In the genomic region with DNA sequence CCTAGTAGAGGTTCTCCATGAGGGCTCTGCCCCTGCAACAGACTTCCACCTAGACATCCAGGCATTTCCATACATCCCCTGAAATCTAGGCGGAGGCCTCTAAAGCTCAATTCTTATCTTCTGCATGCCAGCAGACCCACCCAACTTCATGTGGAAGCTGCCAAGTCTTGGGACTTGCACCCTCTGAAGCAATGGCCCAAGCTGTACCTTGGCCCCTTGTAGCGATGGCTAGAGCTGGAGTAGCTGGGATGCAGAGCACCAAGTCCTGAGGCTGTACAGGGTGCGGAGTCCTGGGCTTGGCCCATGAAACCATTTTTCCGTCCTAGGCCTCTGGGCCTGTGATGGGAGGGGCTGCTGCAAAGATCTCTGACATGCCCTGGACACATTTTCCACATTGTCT, we compare ENCODE assay signal across 10 cellular contexts.
"Had no signal": no experiment of that assay in that cellular context is flagged by ENCODE, and none has a peak within 500 bp of the region (broad histone marks: within the 10 kb centered on the region; RNA-seq: fewer than 3 reads in every experiment).

No MANE protein-coding gene starts in this region.

- FAIRE-seq: H1, H54 had no signal

- H3K27ac ChIP-seq: GM23248 had no signal

- H3K36me3 ChIP-seq: HAP-1 had no signal

- DNase-seq: GM23248, GOT3, H7, H9, HCEC 1CT, HFFc6 had no signal

- H3K4me1 ChIP-seq: HAP-1 had no signal

- H3K9ac ChIP-seq: GM23248 had no signal

- H3K4me3 ChIP-seq: GM23248, GM23338, HAP-1 had no signal

- H2AFZ ChIP-seq: GM23248, GM23338 had no signal

- H3K9me3 ChIP-seq: HAP-1 had no signal

- H3K4me2 ChIP-seq: GM23338 had no signal
